ENCODE assay signal across 11 cellular contexts in the genomic region with DNA sequence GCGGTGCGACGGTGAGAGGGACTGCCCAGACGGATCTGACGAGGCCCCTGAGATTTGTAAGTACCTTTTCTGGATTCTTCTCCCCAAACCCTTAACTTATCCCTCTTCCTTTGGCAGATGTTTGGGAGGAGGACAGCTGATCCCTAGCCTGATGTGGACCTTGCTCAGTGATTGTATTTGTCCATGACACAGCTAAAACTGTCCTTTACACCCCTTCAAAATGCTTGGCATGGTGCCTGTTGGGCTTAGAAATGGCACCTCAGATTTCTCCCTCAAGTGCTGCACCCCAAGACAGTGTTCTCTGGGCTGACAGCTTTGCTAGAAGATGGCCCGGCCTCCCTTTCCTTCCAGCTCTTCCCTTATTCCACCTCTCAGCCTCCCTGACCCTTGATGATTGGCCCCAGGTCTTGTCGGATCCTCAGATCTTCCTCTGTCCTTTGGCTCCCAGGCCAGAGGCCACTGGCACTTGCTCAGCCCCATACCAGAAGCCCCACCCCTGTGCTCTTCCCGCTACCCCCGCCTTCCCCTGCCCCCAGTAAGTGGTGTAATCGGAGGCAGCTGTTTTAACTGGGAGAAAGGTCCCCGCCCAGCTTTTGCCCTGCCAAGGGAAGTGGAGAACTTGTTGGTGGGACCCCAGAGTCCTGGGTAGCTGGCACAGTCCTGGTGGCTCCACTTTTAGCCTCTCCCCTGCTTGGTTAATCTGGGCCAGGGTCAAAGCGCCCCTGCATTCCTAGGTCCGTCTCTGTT. TPM values are rescaled to one million over a fixed set of nuclear protein-coding genes. Genes with fewer than 3 reads are reported as not detected.
DNase-seq lines count a peak whose midpoint lies in the region; ATAC-seq, FAIRE-seq and TF ChIP-seq lines count a peak whose summit lies in the region.
"Had no signal": no experiment of that assay in that cellular context is flagged by ENCODE, and none has a peak within 500 bp of the region (broad histone marks: within the 10 kb centered on the region; RNA-seq: fewer than 3 reads in every experiment).

No MANE protein-coding gene starts in this region.

- H3K36me3 ChIP-seq in body of pancreas (replicated peaks in 1 of 2; ENCODE audit: insufficient read depth in 1 of 2, low read depth in 2 of 2), result peaks cover 0 to 1% of the 10 kb centered on the region in 2 donors
- peaks cover 7 to 23% of the 10 kb centered on the region in 2 donors for H3K36me3 ChIP-seq in kidney (ENCODE audit: control insufficient read depth in 1 of 2, insufficient read depth in 2 of 2, low read length in 2 of 2)

- H3K4me3 ChIP-seq in body of pancreas (no peak overlapping the region), kidney (ENCODE audit: low read length in 2 of 2) (no peak overlapping the region), skin epidermis (no peak overlapping the region)

- H3K27ac Mint-ChIP-seq in HFFc6, result peak overlapping the region; percentile 78
- no peak overlapping the region for H3K27ac Mint-ChIP-seq in activated naive CD4-positive, alpha-beta T cell treated with anti-CD3 and anti-CD28 coated beads for 36 hours

- DNase-seq in HFFc6 (no peak), body of pancreas (peak in 3 of 4 donors; percentile 35 to 67 (median 44)), kidney (peak; percentile 87), globus pallidus (ENCODE audit: low spot score) (no peak), DMS153 treated with DMSO at 0.1 percent for 48 hours (lab: John Stamatoyannopoulos, UW; ENCODE audit: unreplicated experiment) (no peak), DMS114 treated with DMSO at 0.1 percent for 48 hours (lab: John Stamatoyannopoulos, UW; ENCODE audit: unreplicated experiment) (no peak)
- DNase-seq in activated naive CD4-positive, alpha-beta T cell treated with anti-CD3 and anti-CD28 coated beads for 36 hours, result no peak
- DNase-seq: activated T-cell treated with anti-CD3 and anti-CD28 coated beads, Interleukin-2, amount 50 U/mL, for 4 hours had no signal

- no peak for FAIRE-seq in kidney (lab: Jason Lieb, UNC)
- FAIRE-seq: urothelium cell line had no signal

- peaks cover 87% of the 10 kb centered on the region for H3K4me1 Mint-ChIP-seq in HFFc6 (ENCODE audit: low read depth)
- peaks cover 6% of the 10 kb centered on the region for H3K4me1 Mint-ChIP-seq in activated naive CD4-positive, alpha-beta T cell treated with anti-CD3 and anti-CD28 coated beads for 36 hours (ENCODE audit: low read depth)

- no peaks in the 10 kb centered on the region for H3K27me3 ChIP-seq in body of pancreas

- no peak overlapping the region for H3K9ac ChIP-seq in kidney (ENCODE audit: low read length in 2 of 2)

- intact Hi-C loops in body of pancreas (cut with DNase I) (no loop called here), kidney (cut with DNase I) (no loop called here)
- intact Hi-C loops in activated naive CD4-positive, alpha-beta T cell treated with anti-CD3 and anti-CD28 coated beads for 36 hours (cut with micrococcal nuclease), result no loop called here

- no peaks in the 10 kb centered on the region for H3K9me3 Mint-ChIP-seq in HFFc6
- no peaks in the 10 kb centered on the region for H3K9me3 Mint-ChIP-seq in activated naive CD4-positive, alpha-beta T cell treated with anti-CD3 and anti-CD28 coated beads for 36 hours
- H3K9me3 Mint-ChIP-seq: activated T-cell treated with anti-CD3 and anti-CD28 coated beads, Interleukin-2, amount 50 U/mL, for 4 hours had no signal

- CTCF ChIA-PET in activated naive CD4-positive, alpha-beta T cell treated with anti-CD3 and anti-CD28 coated beads for 36 hours (lab: Charles Lee), result interaction anchor here (1.0 to 2.6 kb wide), 2 partner anchors 14 kb away, joined by 3 to 8 read pairs; no protein-coding TSS in a partner anchor

- peaks cover 7% of the 10 kb centered on the region for H3K27me3 Mint-ChIP-seq in HFFc6 (ENCODE audit: insufficient read depth)
- H3K27me3 Mint-ChIP-seq in activated naive CD4-positive, alpha-beta T cell treated with anti-CD3 and anti-CD28 coated beads for 36 hours (ENCODE audit: low read depth), result no peaks in the 10 kb centered on the region

- H3K4me3 Mint-ChIP-seq in HFFc6, result peak overlapping the region; percentile 16; the same call in 1 of the 2 replicates
- no peak overlapping the region for H3K4me3 Mint-ChIP-seq in activated naive CD4-positive, alpha-beta T cell treated with anti-CD3 and anti-CD28 coated beads for 36 hours
- H3K4me3 Mint-ChIP-seq: activated T-cell treated with anti-CD3 and anti-CD28 coated beads, Interleukin-2, amount 50 U/mL, for 4 hours had no signal

- 73 to 76% methylated on average over 12 to 13 of the region's 13 CpGs for WGBS in body of pancreas, 2 donors

- H3K9me3 ChIP-seq in body of pancreas (no peaks in the 10 kb centered on the region), kidney (ENCODE audit: control insufficient read depth in 1 of 2, low read length in 2 of 2) (no peaks in the 10 kb centered on the region)

- ATAC-seq in body of pancreas, result no peak
- ATAC-seq: activated T-cell treated with anti-CD3 and anti-CD28 coated beads, Interleukin-2, amount 50 U/mL, for 4 hours had no signal

- TF ChIP-seq POLR2A in body of pancreas (IDR thresholded peaks at IDR 0.05), result no peak

- peaks cover 30% of the 10 kb centered on the region for H3K36me3 Mint-ChIP-seq in HFFc6 (ENCODE audit: low read depth)
- no peaks in the 10 kb centered on the region for H3K36me3 Mint-ChIP-seq in activated naive CD4-positive, alpha-beta T cell treated with anti-CD3 and anti-CD28 coated beads for 36 hours (ENCODE audit: low read depth)

- H3K4me1 ChIP-seq in body of pancreas, result no peaks in the 10 kb centered on the region
- H3K4me1 ChIP-seq in kidney (ENCODE audit: control insufficient read depth in 1 of 2, insufficient read depth in 1 of 2, low read depth in 1 of 2, low read length in 2 of 2), result peaks cover 0 to 2% of the 10 kb centered on the region in 2 donors

- H3K27ac ChIP-seq in body of pancreas, result peak overlapping the region in 1 of 4 donors; percentile 21
- H3K27ac ChIP-seq in kidney (ENCODE audit: low read depth in 2 of 2, low read length in 2 of 2), result no peak overlapping the region
- peak overlapping the region in 17 of 21 experiments; percentile 13 to 94 (median 64) for H3K27ac ChIP-seq in skin epidermis

- TF ChIP-seq CTCF in HFFc6 (IDR thresholded peaks at IDR 0.05) (no peak), body of pancreas (IDR thresholded peaks at IDR 0.05) (no peak), kidney (IDR thresholded peaks at IDR 0.05; ENCODE audit: borderline replicate concordance, extremely low read depth, insufficient read depth) (no peak)

RNA-seq across cellular contexts. Expression of gene LRP1-AS, which starts 8.7 kb away (rescaled TPM):
- total RNA-seq in HFFc6 (2021; fragmentation: NEBNext Ultra II Directional; extraction: Animal tissue kit (Norgen Biotek cat#: 25700)), result not detected
- total RNA-seq in body of pancreas (not detected), kidney (not detected)
- not detected for polyA plus RNA-seq in kidney (ENCODE audit: insufficient read depth, low read depth, low replicate concordance)
- not detected for total RNA-seq in activated naive CD4-positive, alpha-beta T cell treated with anti-CD3 and anti-CD28 coated beads for 36 hours
- total RNA-seq: activated T-cell treated with anti-CD3 and anti-CD28 coated beads, Interleukin-2, amount 50 U/mL, for 4 hours; T-helper 2 cell treated with Interferon-gamma antibody and Interleukin-4, amounts not matched to agents 100 ng/mL and 5 ng/mL, for 36 hours had no signal

RNA-seq across cellular contexts. Expression of gene LRP1, which starts 10.4 kb away (rescaled TPM):
- 100 to 1,000 TPM; 187 to 332 (median 201) TPM for total RNA-seq in HFFc6 (2021; fragmentation: NEBNext Ultra II Directional; extraction: Animal tissue kit (Norgen Biotek cat#: 25700))
- total RNA-seq in body of pancreas (100 to 1,000 TPM in 1 of 2 donors, 10 to 100 TPM in 1; 61.2 to 162 TPM), kidney (121 TPM)
- 18.7 TPM for polyA plus RNA-seq in kidney (ENCODE audit: insufficient read depth, low read depth, low replicate concordance)
- 1 to 10 TPM; 1.0 to 1.5 TPM for total RNA-seq in activated naive CD4-positive, alpha-beta T cell treated with anti-CD3 and anti-CD28 coated beads for 36 hours

RNA-seq across cellular contexts. Expression of gene STAT6, which starts 27.5 kb away (rescaled TPM):
- total RNA-seq in HFFc6 (2021; fragmentation: NEBNext Ultra II Directional; extraction: Animal tissue kit (Norgen Biotek cat#: 25700)), result 100 to 1,000 TPM in 1 of 6 experiments, 10 to 100 TPM in 5; 83.7 to 102 (median 93.5) TPM
- total RNA-seq in body of pancreas (10 to 100 TPM; 52.7 to 82.4 TPM), kidney (232 TPM)
- polyA plus RNA-seq in kidney (ENCODE audit: insufficient read depth, low read depth, low replicate concordance), result 74.8 TPM
- total RNA-seq in activated naive CD4-positive, alpha-beta T cell treated with anti-CD3 and anti-CD28 coated beads for 36 hours, result 100 to 1,000 TPM; 188 to 193 TPM

RNA-seq across cellular contexts. Expression of gene NAB2, which starts 49.8 kb away (rescaled TPM):
- 10 to 100 TPM; 37.9 to 48.1 (median 44.8) TPM for total RNA-seq in HFFc6 (2021; fragmentation: NEBNext Ultra II Directional; extraction: Animal tissue kit (Norgen Biotek cat#: 25700))
- 1 to 10 TPM; 4.0 to 7.3 TPM for total RNA-seq in body of pancreas
- 28.0 TPM for total RNA-seq in kidney
- 13.9 TPM for polyA plus RNA-seq in kidney (ENCODE audit: insufficient read depth, low read depth, low replicate concordance)
- 10 to 100 TPM; 18.4 to 19.1 TPM for total RNA-seq in activated naive CD4-positive, alpha-beta T cell treated with anti-CD3 and anti-CD28 coated beads for 36 hours

Comparison
In these comparisons a context has a peak if more than half of its experiments do, and no peak if none do; other contexts are left out.
1. DNase-seq: peak in body of pancreas (3 of 4) and kidney (single experiment); none in HFFc6 (single experiment), globus pallidus (single experiment), DMS153 treated with DMSO at 0.1 percent for 48 hours (single experiment), activated naive CD4-positive, alpha-beta T cell treated with anti-CD3 and anti-CD28 coated beads for 36 hours (single experiment) and DMS114 treated with DMSO at 0.1 percent for 48 hours (single experiment).
2. H3K27ac ChIP-seq: peak in skin epidermis (17 of 21); none in kidney (0 of 2).
3. RNA of gene LRP1, which starts 10.4 kb away (total RNA-seq): 187 to 332 TPM in HFFc6, 61.2 to 162 TPM in body of pancreas and 121 TPM in kidney (single experiment); 1.0 to 1.5 TPM in activated naive CD4-positive, alpha-beta T cell treated with anti-CD3 and anti-CD28 coated beads for 36 hours; every median in the first group is over 10 times any median in the second.